8 cellular contexts compared by ENCODE assay signal in the genomic region with DNA sequence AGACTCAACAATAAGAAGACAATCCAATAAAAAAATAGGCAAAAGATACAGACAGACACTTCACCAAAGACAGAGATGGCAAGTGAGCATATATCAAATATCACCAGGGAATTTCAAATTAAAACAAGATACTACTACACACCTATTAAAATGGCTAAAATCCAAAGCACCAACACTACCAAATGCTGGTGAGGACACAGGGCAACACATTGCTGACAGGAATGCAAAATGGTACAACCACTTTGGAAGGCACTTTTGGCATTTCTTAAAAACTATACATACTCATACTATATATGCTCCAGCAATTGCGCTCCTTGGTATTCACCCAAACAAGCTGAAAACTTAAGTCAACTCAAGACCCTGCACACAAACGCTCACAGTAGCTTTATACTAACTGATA.
"Had no signal": no experiment of that assay in that cellular context is flagged by ENCODE, and none has a peak within 500 bp of the region (broad histone marks: within the 10 kb centered on the region; RNA-seq: fewer than 3 reads in every experiment).

No MANE protein-coding gene starts in this region.

- FAIRE-seq: G401.6, GM12878, GM12891, GM12892, GM18507, GM19239 had no signal

- DNase-seq: GDM1, GF-D8 had no signal

- ATAC-seq: GM12878 had no signal

- H3K4me3 ChIP-seq: GM12878 had no signal
